ENCODE assay signal across 8 cellular contexts in genomic region chr1:42936309-42937078, GRCh38. TPM values are rescaled to one million over a fixed set of nuclear protein-coding genes. Genes with fewer than 3 reads are reported as not detected.
DNase-seq lines count a peak whose midpoint lies in the region; ATAC-seq and TF ChIP-seq lines count a peak whose summit lies in the region.

No MANE protein-coding gene starts in this region.

- no peak overlapping the region for H3K4me3 ChIP-seq in CD8-positive, alpha-beta T cell (ENCODE audit: low read depth, low read length)
- no peak overlapping the region for H3K4me3 ChIP-seq in NB4 (ENCODE audit: low read depth, low read length)
- H3K4me3 ChIP-seq in adipocyte (ENCODE audit: low read length), result no peak overlapping the region
- H3K4me3 ChIP-seq in mesenchymal stem cell (ENCODE audit: insufficient read depth in 1 of 2, low read depth in 1 of 2, low read length in 2 of 2), result no peak overlapping the region

- H2BK120ac ChIP-seq in mesenchymal stem cell (ENCODE audit: low read depth, low read length), result no peak overlapping the region

- peaks cover 79% of the 10 kb centered on the region for H3K4me1 ChIP-seq in CD8-positive, alpha-beta T cell (ENCODE audit: insufficient read depth, low read length)
- H3K4me1 ChIP-seq in adipocyte (ENCODE audit: control insufficient read depth, insufficient read depth, low read length) (peaks cover 44% of the 10 kb centered on the region), mesenchymal stem cell (ENCODE audit: control insufficient read depth, insufficient read depth, low read depth, low read length) (peaks cover 64% of the 10 kb centered on the region)

- TF ChIP-seq CTCF in CD8-positive, alpha-beta T cell (IDR thresholded peaks at IDR 0.05), result no peak
- no peak for TF ChIP-seq CTCF in NB4 (IDR thresholded peaks at IDR 0.05; ENCODE audit: low read depth, low read length)

- H2AK5ac ChIP-seq in mesenchymal stem cell (ENCODE audit: low read length, severe bottlenecking), result peak overlapping the region; percentile 34

- H3K4me2 ChIP-seq in mesenchymal stem cell (ENCODE audit: low read length, poor library complexity, severe bottlenecking), result no peak overlapping the region

- H3K36me3 Mint-ChIP-seq in CD8-positive, alpha-beta T cell, result peaks cover 63% of the 10 kb centered on the region

- peak overlapping the region; percentile 95 for H3K27ac Mint-ChIP-seq in CD8-positive, alpha-beta T cell

- peak overlapping the region; percentile 42 for H3K4me3 Mint-ChIP-seq in CD8-positive, alpha-beta T cell

- H4K91ac ChIP-seq in mesenchymal stem cell (ENCODE audit: low read length), result peak overlapping the region; percentile 57

- H3K9ac ChIP-seq in adipocyte (ENCODE audit: low read length), result no peak overlapping the region
- H3K9ac ChIP-seq in mesenchymal stem cell (ENCODE audit: low read length), result peak overlapping the region; percentile 15

- no peaks in the 10 kb centered on the region for H3K9me3 Mint-ChIP-seq in CD8-positive, alpha-beta T cell

- H4K8ac ChIP-seq in mesenchymal stem cell (ENCODE audit: low read length), result peak overlapping the region; percentile 74

- POLR2A ChIA-PET in CD8-positive, alpha-beta T cell (lab: Charles Lee), result interaction anchor here (0.6 to 2.8 kb wide), 6 partner anchors 12 to 26 kb away, joined by 3 to 16 read pairs (median 7); no protein-coding TSS in a partner anchor

- H3K27ac ChIP-seq in CD8-positive, alpha-beta T cell (ENCODE audit: low read depth, low read length), result peak overlapping the region; percentile 19
- H3K27ac ChIP-seq in mesenchymal stem cell (ENCODE audit: low read length, poor library complexity, severe bottlenecking), result peak overlapping the region; percentile 1

- H2BK12ac ChIP-seq in mesenchymal stem cell (ENCODE audit: low read length in 2 of 2), result peak overlapping the region; percentile 28 to 32

- TF ChIP-seq POLR2A in NB4 (IDR thresholded peaks at IDR 0.05; ENCODE audit: extremely low read depth, insufficient read length), result no peak

- CTCF ChIA-PET in CD8-positive, alpha-beta T cell (lab: Charles Lee), result interaction anchor here (1.1 to 4.8 kb wide), 7 partner anchors 14 to 137 kb away, joined by 3 to 25 read pairs (median 9); no protein-coding TSS in a partner anchor

- peaks cover 11% of the 10 kb centered on the region for H3K36me3 ChIP-seq in CD8-positive, alpha-beta T cell (ENCODE audit: insufficient read depth, low read length)
- H3K36me3 ChIP-seq in adipocyte (ENCODE audit: control insufficient read depth, insufficient read depth, low read length, severe bottlenecking) (peaks cover 4% of the 10 kb centered on the region), mesenchymal stem cell (ENCODE audit: control insufficient read depth in 1 of 2, insufficient read depth in 2 of 2, low read depth in 1 of 2, low read length in 2 of 2) (peaks cover 0 to 80% of the 10 kb centered on the region in 2 experiments)

- ATAC-seq in CD8-positive, alpha-beta T cell, result peak; percentile 35
- ATAC-seq in HG03520 (IDR thresholded peaks at IDR 0.05; ENCODE audit: unreplicated experiment) (no peak), HG02642 (IDR thresholded peaks at IDR 0.05; ENCODE audit: poor library complexity, unreplicated experiment) (no peak), GM19452 (IDR thresholded peaks at IDR 0.05; ENCODE audit: unreplicated experiment) (no peak)

- H3K4me1 Mint-ChIP-seq in CD8-positive, alpha-beta T cell (ENCODE audit: low read depth), result peaks cover 97% of the 10 kb centered on the region

- peak overlapping the region; percentile 11 to 50 for H3K18ac ChIP-seq in mesenchymal stem cell (ENCODE audit: low read depth in 1 of 2, low read length in 2 of 2)

- H3K27me3 Mint-ChIP-seq in CD8-positive, alpha-beta T cell (ENCODE audit: low read depth), result no peaks in the 10 kb centered on the region

- peak overlapping the region; percentile 24 to 59 for H3K4ac ChIP-seq in mesenchymal stem cell (ENCODE audit: low read depth in 1 of 2, low read length in 2 of 2)

- H3K23ac ChIP-seq in mesenchymal stem cell (ENCODE audit: low read length in 2 of 2), result no peak overlapping the region

- no peak overlapping the region for H2AFZ ChIP-seq in mesenchymal stem cell (ENCODE audit: low read depth, low read length)

- intact Hi-C loops in CD8-positive, alpha-beta T cell (cut with DNase I, micrococcal nuclease), result loop anchor here (10.0 kb wide), 3 partner anchors 418 to 902 kb away; partner anchors contain the start of genes CDC20 (in 1 of the 2) and ELOVL1 (in 1 of the 2)

- H3K27me3 ChIP-seq in CD8-positive, alpha-beta T cell (ENCODE audit: insufficient read depth, low read length), result no peaks in the 10 kb centered on the region
- H3K27me3 ChIP-seq in adipocyte (replicated peaks; ENCODE audit: control insufficient read depth, insufficient read depth, low read length), result no peaks in the 10 kb centered on the region
- H3K27me3 ChIP-seq in mesenchymal stem cell (ENCODE audit: control insufficient read depth in 1 of 2, insufficient read depth in 1 of 2, low read length in 2 of 2), result no peaks in the 10 kb centered on the region

- WGBS in mesenchymal stem cell, result 37% methylated on average over 7 of the region's 7 CpGs

- peak overlapping the region; percentile 15 for H2BK15ac ChIP-seq in mesenchymal stem cell (ENCODE audit: low read depth, poor library complexity, severe bottlenecking)

- H3K14ac ChIP-seq in mesenchymal stem cell (ENCODE audit: low read length in 2 of 2), result peak overlapping the region in 1 of 2 experiments; percentile 46

- peak in 3 of 7 experiments; percentile 47 to 67 (median 48) for DNase-seq in CD8-positive, alpha-beta T cell
- DNase-seq in NB4 (ENCODE audit: low read depth) (peak; percentile 49), adipocyte (ENCODE audit: low read depth) (peak; percentile 68), mesenchymal stem cell (peak; percentile 68), DMS79 (lab: John Stamatoyannopoulos, UW) (no peak)

- H3K79me1 ChIP-seq in mesenchymal stem cell (replicated peaks; ENCODE audit: low read length, poor library complexity, severe bottlenecking), result peaks cover 32% of the 10 kb centered on the region

- H3K9me3 ChIP-seq in CD8-positive, alpha-beta T cell (ENCODE audit: low read length), result no peaks in the 10 kb centered on the region
- H3K9me3 ChIP-seq in adipocyte (ENCODE audit: control insufficient read depth, low read length) (no peaks in the 10 kb centered on the region), mesenchymal stem cell (ENCODE audit: control insufficient read depth, low read length) (no peaks in the 10 kb centered on the region)

- no peak overlapping the region for H2BK5ac ChIP-seq in mesenchymal stem cell (ENCODE audit: low read depth, low read length, poor library complexity, severe bottlenecking)

RNA-seq across cellular contexts. Expression of gene SLC2A1, which starts 22.2 kb away (rescaled TPM):
- total RNA-seq in CD8-positive, alpha-beta T cell, result 10 to 100 TPM; 85.0 to 97.2 TPM
- polyA plus RNA-seq in mesenchymal stem cell (2013, experiment 1 of 2), result 64.6 TPM
- 64.8 TPM for polyA plus RNA-seq in mesenchymal stem cell (2013, experiment 2 of 2)
